Comparison of ENCODE assay signal across 8 cellular contexts in the genomic region with DNA sequence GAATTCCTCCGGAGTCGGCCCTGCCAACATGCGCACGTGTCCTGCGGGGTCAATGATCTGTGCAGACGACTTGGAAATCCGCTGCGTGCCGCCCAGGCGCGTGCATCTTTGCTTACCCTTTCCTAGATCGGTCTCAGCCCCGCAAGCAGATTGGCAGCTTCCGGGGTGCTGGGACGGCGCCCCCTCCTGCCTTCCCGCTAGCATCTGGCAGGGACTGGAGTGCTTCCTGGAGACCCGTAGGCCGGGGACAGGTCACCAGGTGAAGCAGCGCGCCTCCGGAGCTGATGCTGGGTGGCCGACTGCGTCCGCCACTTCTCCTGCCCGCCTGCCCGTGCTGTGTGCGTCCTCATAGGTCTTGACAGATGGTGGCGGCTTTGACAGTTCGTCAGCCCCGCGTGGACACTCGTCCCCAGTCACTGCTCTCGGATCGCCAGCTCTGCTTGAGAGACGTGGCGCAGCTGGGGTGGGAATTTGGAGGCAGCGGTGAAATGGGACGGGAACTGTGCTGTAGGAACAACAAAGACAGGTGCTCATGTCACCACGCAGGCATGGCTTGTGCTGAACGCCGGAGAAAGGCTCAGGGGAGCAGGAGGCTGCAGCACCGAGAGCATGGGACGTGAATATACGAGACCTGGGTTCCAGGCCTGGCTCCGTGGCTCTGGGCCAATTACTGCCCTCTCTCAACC.
DNase-seq lines count a peak whose midpoint lies in the region; ATAC-seq and TF ChIP-seq lines count a peak whose summit lies in the region.

No MANE protein-coding gene starts in this region.

- H3K27ac Mint-ChIP-seq in nephron progenitor cell, result no peak overlapping the region

- no peaks in the 10 kb centered on the region for H4K20me1 ChIP-seq in BLaER1

- H3K27ac ChIP-seq in BLaER1, result peak overlapping the region; percentile 43; the same call in 1 of the 2 replicates

- peaks cover 3% of the 10 kb centered on the region; the same call in 1 of the 2 replicates for H3K27me3 ChIP-seq in BLaER1

- peaks cover 13% of the 10 kb centered on the region for H3K4me1 ChIP-seq in BLaER1

- peak overlapping the region; percentile 67 for H3K9ac ChIP-seq in BLaER1

- TF ChIP-seq POLR2A in erythroblast (IDR thresholded peaks at IDR 0.05; ENCODE audit: low read length), result no peak

- H3K4me3 ChIP-seq in BLaER1, result peak overlapping the region; percentile 72

- H3K4me3 Mint-ChIP-seq in nephron progenitor cell, result peak overlapping the region; percentile 84

- H3K27me3 Mint-ChIP-seq in nephron progenitor cell (ENCODE audit: low read depth, poor library complexity), result peaks cover 96% of the 10 kb centered on the region

- H3K9me3 Mint-ChIP-seq in nephron progenitor cell, result no peaks in the 10 kb centered on the region

- H3K36me3 ChIP-seq in BLaER1, result no peaks in the 10 kb centered on the region

- peak overlapping the region; percentile 96 for H3K4me2 ChIP-seq in BLaER1

- H3K9me3 ChIP-seq in BLaER1, result no peaks in the 10 kb centered on the region

- peak; percentile 15 for TF ChIP-seq CTCF in nephron progenitor cell (IDR thresholded peaks at IDR 0.05)

- peaks cover 18% of the 10 kb centered on the region for H3K4me1 Mint-ChIP-seq in nephron progenitor cell

- ATAC-seq in GM18867 (IDR thresholded peaks at IDR 0.05; ENCODE audit: unreplicated experiment) (peak; percentile 42), HG03060 (IDR thresholded peaks at IDR 0.05; ENCODE audit: low read depth, unreplicated experiment) (peak; percentile 16)

- no peaks in the 10 kb centered on the region for H3K36me3 Mint-ChIP-seq in nephron progenitor cell (ENCODE audit: low read depth)

- DNase-seq in SW480 (ENCODE audit: low spot score) (peak; percentile 54), erythroblast (lab: John Stamatoyannopoulos, UW) (peak; percentile 37 to 40), nephron progenitor cell (no peak), HCEC 1CT (no peak), superior temporal gyrus (ENCODE audit: extremely low spot score) (no peak)

Comparison
In these comparisons a context has a peak if more than half of its experiments do, and no peak if none do; other contexts are left out.
1. DNase-seq: peak in SW480 (single experiment) and erythroblast (2 of 2); none in nephron progenitor cell (single experiment), HCEC 1CT (single experiment) and superior temporal gyrus (single experiment).